ENCODE assay signal across 2 cellular contexts in genomic region chr3:171185959-171186358, GRCh38.
TF ChIP-seq lines count a peak whose summit lies in the region.

No MANE protein-coding gene starts in this region.

TF ChIP-seq in GM23338, 12 proteins besides CTCF, POLR2A, EP300 and RAD21 (continued from another document):
- TF ChIP-seq ZNF462 (CRISPR knock-in tag; IDR thresholded peaks at IDR 0.05), result no peak
- TF ChIP-seq NANOG (IDR thresholded peaks at IDR 0.05; ENCODE audit: borderline replicate concordance), result no peak
- no peak for TF ChIP-seq STAT1 (IDR thresholded peaks at IDR 0.05; ENCODE audit: unreplicated experiment)
- no peak for TF ChIP-seq ZNF114 (CRISPR knock-in tag; IDR thresholded peaks at IDR 0.05)
- no peak for TF ChIP-seq EZH2 (IDR thresholded peaks at IDR 0.05; ENCODE audit: low read depth, unreplicated experiment)
- no peak for TF ChIP-seq EZH2phosphoT487 (IDR thresholded peaks at IDR 0.05; ENCODE audit: unreplicated experiment)
- no peak for TF ChIP-seq ZNF331 (CRISPR knock-in tag; IDR thresholded peaks at IDR 0.05; ENCODE audit: low read depth)
- TF ChIP-seq ETS1 (IDR thresholded peaks at IDR 0.05), result no peak
- TF ChIP-seq JUNB (IDR thresholded peaks at IDR 0.05; ENCODE audit: unreplicated experiment), result no peak
- TF ChIP-seq REST (IDR thresholded peaks at IDR 0.05; ENCODE audit: unreplicated experiment), result no peak
- TF ChIP-seq POLR2AphosphoS5 (IDR thresholded peaks at IDR 0.05; ENCODE audit: low read depth), result no peak

TF ChIP-seq in K562, 482 proteins besides CTCF, POLR2A, EP300 and RAD21 (continued from another document):
- TF ChIP-seq USF1 (CRISPR knock-in tag; IDR thresholded peaks at IDR 0.05), result no peak
- no peak for TF ChIP-seq CHD2 (IDR thresholded peaks at IDR 0.05; ENCODE audit: low read depth, low read length)
- no peak for TF ChIP-seq E2F8 (IDR thresholded peaks at IDR 0.05; ENCODE audit: low read depth, partially characterized antibody)
- no peak for TF ChIP-seq GABPB1 (CRISPR knock-in tag; IDR thresholded peaks at IDR 0.05)
- no peak for TF ChIP-seq CTBP1 (IDR thresholded peaks at IDR 0.05; ENCODE audit: borderline replicate concordance)
- TF ChIP-seq ZNF707 (CRISPR knock-in tag; conservative IDR thresholded peaks at IDR 0.05), result no peak
- no peak for TF ChIP-seq HMGXB4 (CRISPR knock-in tag; IDR thresholded peaks at IDR 0.05)
